21 cellular contexts compared by ENCODE assay signal in genomic region chr7:151452141-151452571, GRCh38. TPM values are rescaled to one million over a fixed set of nuclear protein-coding genes. Genes with fewer than 3 reads are reported as not detected.
DNase-seq lines count a peak whose midpoint lies in the region; ATAC-seq, FAIRE-seq and TF ChIP-seq lines count a peak whose summit lies in the region.
"Had no signal": no experiment of that assay in that cellular context is flagged by ENCODE, and none has a peak within 500 bp of the region (broad histone marks: within the 10 kb centered on the region; RNA-seq: fewer than 3 reads in every experiment).

No MANE protein-coding gene starts in this region.

- no peaks in the 10 kb centered on the region for H3K27me3 ChIP-seq in SK-N-SH (ENCODE audit: insufficient read depth)
- H3K27me3 ChIP-seq in right lobe of liver: no peaks in the 10 kb centered on the region
- H3K27me3 ChIP-seq in HepG2 (ENCODE audit: control insufficient read depth in 1 of 2, insufficient read depth in 2 of 2, low read length in 2 of 2): peaks cover 9 to 47% of the 10 kb centered on the region in 2 experiments; a peak in 4 of 5 replicates
- H3K27me3 ChIP-seq in sigmoid colon: no peaks in the 10 kb centered on the region
- no peaks in the 10 kb centered on the region for H3K27me3 ChIP-seq in prostate gland (replicated peaks; ENCODE audit: insufficient read depth)
- H3K27me3 ChIP-seq: BLaER1 had no signal

- H3K9me2 ChIP-seq in SK-N-SH: no peaks in the 10 kb centered on the region

- ATAC-seq in SK-N-SH treated with all-trans-retinoic acid at 6 μM for 48 hours (no peak), right lobe of liver (no peak), HepG2 (no peak)
- ATAC-seq: CD8-positive, alpha-beta T cell; GM12878; HCT116 had no signal

- CTCF ChIA-PET in SK-N-SH (lab: Yijun Ruan, JAX) (interaction anchor here (1.0 to 2.1 kb wide), 6 partner anchors 9 to 141 kb away, joined by 3 to 5 read pairs (median 3); no protein-coding TSS in a partner anchor), HepG2 (lab: Yijun Ruan, JAX; ENCODE audit: low intra/inter-chr PET ratio, low total read pairs) (no interaction called here)

- no peak for FAIRE-seq in HepG2 (lab: Jason Lieb, UNC)
- FAIRE-seq: A204.1, GM12878 had no signal

- H3K4me2 ChIP-seq in SK-N-SH (no peak overlapping the region), HepG2 (ENCODE audit: low read depth, low read length) (no peak overlapping the region)
- H3K4me2 ChIP-seq: BLaER1, PC-9 had no signal

- DNase-seq in SK-N-SH (peak; percentile 55), right lobe of liver (peak in 2 of 3 donors; percentile 36 to 47), HepG2 (ENCODE audit: low spot score) (no peak), sigmoid colon (peak; percentile 60), prostate gland (ENCODE audit: low spot score) (no peak)
- DNase-seq in stimulated activated naive CD4-positive, alpha-beta T cell (lab: John Stamatoyannopoulos, UW): no peak
- DNase-seq: DND-41, GDM1, NCI-H1417, NCI-H2029, NCI-H2171 treated with DMSO at 0.1 percent for 48 hours, NCI-H774, PC-9 had no signal

- H3K79me2 ChIP-seq in SK-N-SH (ENCODE audit: insufficient read depth) (no peaks in the 10 kb centered on the region), HepG2 (ENCODE audit: insufficient read depth, low read length) (no peaks in the 10 kb centered on the region)

- POLR2A ChIA-PET in SK-N-SH (lab: Yijun Ruan, JAX) (no interaction called here), HepG2 (lab: Yijun Ruan, JAX) (no interaction called here)

- H3F3A ChIP-seq in SK-N-SH (replicated peaks; ENCODE audit: insufficient read depth): no peaks in the 10 kb centered on the region

- TF ChIP-seq RAD21 in SK-N-SH (IDR thresholded peaks at IDR 0.05; ENCODE audit: low read length): no peak
- no peak for TF ChIP-seq RAD21 in HepG2 (CRISPR knock-in tag; IDR thresholded peaks at IDR 0.05)

- no peak for TF ChIP-seq EP300 in SK-N-SH (IDR thresholded peaks at IDR 0.05; ENCODE audit: borderline replicate concordance in 1 of 2, low read depth in 1 of 2, low read length in 1 of 2)
- no peak for TF ChIP-seq EP300 in HepG2 (IDR thresholded peaks at IDR 0.05; ENCODE audit: low read depth in 2 of 2, low read length in 2 of 2)
- no peak for TF ChIP-seq EP300 in HepG2 (CRISPR knock-in tag; IDR thresholded peaks at IDR 0.05; ENCODE audit: borderline replicate concordance)
- no peak for TF ChIP-seq EP300 in sigmoid colon (IDR thresholded peaks at IDR 0.05)

- H4K20me1 ChIP-seq in SK-N-SH (ENCODE audit: insufficient read depth) (no peaks in the 10 kb centered on the region), HepG2 (ENCODE audit: insufficient read depth, low read length) (no peaks in the 10 kb centered on the region)
- H4K20me1 ChIP-seq: BLaER1 had no signal

- H2AFZ ChIP-seq in SK-N-SH (ENCODE audit: low read depth) (no peak overlapping the region), HepG2 (ENCODE audit: low read length) (no peak overlapping the region)
- H2AFZ ChIP-seq: PC-9 had no signal

- TF ChIP-seq POLR2A in right lobe of liver (IDR thresholded peaks at IDR 0.05) (no peak), HepG2 (IDR thresholded peaks at IDR 0.05; ENCODE audit: insufficient read depth in 1 of 2, low read depth in 2 of 2, low read length in 2 of 2) (no peak), sigmoid colon (IDR thresholded peaks at IDR 0.05) (no peak), prostate gland (IDR thresholded peaks at IDR 0.05) (no peak)

- 74% methylated on average over 13 of the region's 13 CpGs for WGBS in SK-N-SH (ENCODE audit: low lambda C conversion rate)
- 45% methylated on average over 4 of the region's 13 CpGs for WGBS in right lobe of liver (ENCODE audit: insufficient coverage, low coverage, low lambda C conversion rate, missing lambda C conversion rate)
- 24% methylated on average over 3 of the region's 13 CpGs for WGBS in HepG2 (ENCODE audit: low lambda C conversion rate)
- 81 to 87% methylated on average over 13 of the region's 13 CpGs for WGBS in sigmoid colon, 2 donors
- WGBS in prostate gland: 80% methylated on average over 13 of the region's 13 CpGs

- H3K4me3 ChIP-seq in SK-N-SH (ENCODE audit: low read depth in 2 of 2, low read length in 1 of 2) (no peak overlapping the region), right lobe of liver (no peak overlapping the region), HepG2 (replicated peaks in 1 of 3; ENCODE audit: insufficient read depth in 1 of 3, low read depth in 2 of 3, low read length in 3 of 3) (no peak overlapping the region), sigmoid colon (no peak overlapping the region), prostate gland (no peak overlapping the region)
- H3K4me3 ChIP-seq: BLaER1, GM12878, PC-9 had no signal

- TF ChIP-seq CTCF in SK-N-SH (IDR thresholded peaks at IDR 0.05): no peak
- no peak for TF ChIP-seq CTCF in right lobe of liver (IDR thresholded peaks at IDR 0.05)
- no peak for TF ChIP-seq CTCF in HepG2 (CRISPR knock-in tag; IDR thresholded peaks at IDR 0.05)
- TF ChIP-seq CTCF in sigmoid colon (IDR thresholded peaks at IDR 0.05): no peak
- TF ChIP-seq CTCF in prostate gland (IDR thresholded peaks at IDR 0.05): no peak

- in situ Hi-C loops in HepG2 (cut with HindIII; ENCODE audit: extremely low pct_ligation_motif_present, low pct_unique_long_range_greater_than_20kb): no loop called here

- H3K9ac ChIP-seq in SK-N-SH: no peak overlapping the region
- no peak overlapping the region for H3K9ac ChIP-seq in HepG2 (ENCODE audit: insufficient read depth, low read depth, low read length)
- H3K9ac ChIP-seq: BLaER1 had no signal

- H3K4me1 ChIP-seq in SK-N-SH (ENCODE audit: control insufficient read depth in 1 of 2, insufficient read depth in 2 of 2, low read depth in 1 of 2, low read length in 1 of 2) (no peaks in the 10 kb centered on the region; a peak in 1 of 4 replicates), right lobe of liver (no peaks in the 10 kb centered on the region), HepG2 (ENCODE audit: insufficient read depth, low read length) (no peaks in the 10 kb centered on the region), sigmoid colon (peaks cover 0 to 8% (median 4%) of the 10 kb centered on the region in 4 donors), prostate gland (replicated peaks) (no peaks in the 10 kb centered on the region)

- H3K27ac ChIP-seq in SK-N-SH (ENCODE audit: low read depth in 2 of 2, low read length in 1 of 2) (no peak overlapping the region), right lobe of liver (no peak overlapping the region), HepG2 (ENCODE audit: extremely low read length, insufficient read depth, low read length) (no peak overlapping the region), sigmoid colon (no peak overlapping the region), prostate gland (no peak overlapping the region)
- H3K27ac ChIP-seq: BLaER1, HL-60, PC-9 had no signal

- BruUV-seq in HepG2 (replicated peaks; lab: Mats Ljungman, UMichigan): no TSS peak

- H3K9me3 ChIP-seq in SK-N-SH (no peaks in the 10 kb centered on the region), right lobe of liver (no peaks in the 10 kb centered on the region), HepG2 (ENCODE audit: low read length) (no peaks in the 10 kb centered on the region), sigmoid colon (no peaks in the 10 kb centered on the region), prostate gland (no peaks in the 10 kb centered on the region)
- H3K9me3 ChIP-seq: BLaER1 had no signal

- intact Hi-C loops in right lobe of liver (cut with DNase I): loop anchor here in 1 of 2 donors (5.0 to 10.0 kb wide), 2 partner anchors 80 to 147 kb away; no protein-coding TSS in a partner anchor
- intact Hi-C loops in HepG2 (cut with micrococcal nuclease; ENCODE audit: unreplicated experiment): no loop called here
- intact Hi-C loops in sigmoid colon (cut with DNase I): no loop called here
- intact Hi-C loops in prostate gland (cut with DNase I): no loop called here

- no peaks in the 10 kb centered on the region for H3K36me3 ChIP-seq in SK-N-SH (replicated peaks in 1 of 2; ENCODE audit: control insufficient read depth in 1 of 2, insufficient read depth in 2 of 2, low read length in 1 of 2)
- H3K36me3 ChIP-seq in right lobe of liver: no peaks in the 10 kb centered on the region
- H3K36me3 ChIP-seq in HepG2 (replicated peaks in 1 of 2; ENCODE audit: control insufficient read depth in 1 of 2, insufficient read depth in 2 of 2, low read length in 2 of 2): no peaks in the 10 kb centered on the region
- H3K36me3 ChIP-seq in sigmoid colon: no peaks in the 10 kb centered on the region
- no peaks in the 10 kb centered on the region for H3K36me3 ChIP-seq in prostate gland
- H3K36me3 ChIP-seq: BLaER1 had no signal

RNA-seq across cellular contexts. Expression of gene CRYGN, which starts 12.2 kb away (rescaled TPM):
- not detected in 2 replicates for polyA plus RNA-seq in SK-N-SH (2012; rRNA removed)
- 0.03 TPM in 1 of 2 replicates, not detected in the other for polyA plus RNA-seq in SK-N-SH (2012; cell fraction: cytosol; rRNA removed)
- polyA plus RNA-seq in SK-N-SH (2012; cell fraction: nucleus; rRNA removed): 0.06 TPM in 1 of 2 replicates, not detected in the other
- not detected for total RNA-seq in right lobe of liver
- not detected in 2 replicates for total RNA-seq in HepG2 (2016; rRNA removed; fragmentation: Illumina TruSeq; extraction: Trizol)
- total RNA-seq in HepG2 (2016; cell fraction: cytosol; rRNA removed; fragmentation: Illumina TruSeq; extraction: Trizol; ENCODE audit: low read depth): not detected in 2 replicates
- not detected in 2 replicates for total RNA-seq in HepG2 (2016; cell fraction: insoluble cytoplasmic fraction; rRNA removed; fragmentation: Illumina TruSeq; extraction: Trizol)
- total RNA-seq in HepG2 (2016; cell fraction: membrane; rRNA removed; fragmentation: Illumina TruSeq; extraction: Trizol): not detected in 2 replicates
- not detected in 2 replicates for total RNA-seq in HepG2 (2016; cell fraction: nucleus; rRNA removed; fragmentation: Illumina TruSeq; extraction: Trizol)
- 0.11 TPM in 1 of 2 replicates, not detected in the other for polyA plus RNA-seq in HepG2 (2011; rRNA removed)
- polyA plus RNA-seq in HepG2 (2011; cell fraction: cytosol; rRNA removed): not detected in 2 replicates
- 0.14 and 0.18 TPM in 2 replicates for polyA plus RNA-seq in HepG2 (2011; cell fraction: nucleus; rRNA removed)
- polyA plus RNA-seq in HepG2 (2012): not detected in 2 replicates
- not detected in 2 replicates for polyA plus RNA-seq in HepG2 (2016; cell fraction: cytosol; fragmentation: Illumina TruSeq; extraction: Trizol; ENCODE audit: low read depth)
- polyA plus RNA-seq in HepG2 (2016; cell fraction: insoluble cytoplasmic fraction; fragmentation: Illumina TruSeq; extraction: Trizol; ENCODE audit: low read depth): not detected in 2 replicates
- not detected in 2 replicates for polyA plus RNA-seq in HepG2 (2016; cell fraction: membrane; fragmentation: Illumina TruSeq; extraction: Trizol; ENCODE audit: low read depth)
- polyA plus RNA-seq in HepG2 (2016; cell fraction: nucleus; fragmentation: Illumina TruSeq; extraction: Trizol; ENCODE audit: insufficient read depth, low read depth): not detected in 2 replicates
- polyA minus RNA-seq in HepG2 (2011; rRNA and poly(A)+ RNA removed; ENCODE audit: low replicate concordance): 0.07 TPM in 1 of 2 replicates, not detected in the other
- not detected in 2 replicates for polyA minus RNA-seq in HepG2 (2011; cell fraction: cytosol; rRNA and poly(A)+ RNA removed)
- not detected in 2 replicates for polyA minus RNA-seq in HepG2 (2011; cell fraction: nucleus; rRNA and poly(A)+ RNA removed)
- 1 to 10 TPM in 2 of 4 donors, not detected in 2; 1.4 to 1.8 TPM for total RNA-seq in sigmoid colon
- polyA plus RNA-seq in sigmoid colon: under 1 TPM in 2 of 3 donors, not detected in 1; 0.17 to 0.60 TPM
- not detected for total RNA-seq in prostate gland
- total RNA-seq: CD8-positive, alpha-beta T cell; GM12878 had no signal
- polyA plus RNA-seq: GM12878 had no signal

RNA-seq across cellular contexts. Expression of gene WDR86, which starts 42.3 kb away (rescaled TPM):
- 1.0 and 2.5 TPM in 2 replicates for polyA plus RNA-seq in SK-N-SH (2012; rRNA removed)
- 0.45 and 0.84 TPM in 2 replicates for polyA plus RNA-seq in SK-N-SH (2012; cell fraction: cytosol; rRNA removed)
- 9.5 and 16.8 TPM in 2 replicates for polyA plus RNA-seq in SK-N-SH (2012; cell fraction: nucleus; rRNA removed)
- total RNA-seq in right lobe of liver: under 1 TPM in 5 of 6 experiments, not detected in 1; 0.31 to 0.74 (median 0.44) TPM
- 0.11 TPM in 1 of 2 replicates, not detected in the other for total RNA-seq in HepG2 (2016; rRNA removed; fragmentation: Illumina TruSeq; extraction: Trizol)
- total RNA-seq in HepG2 (2016; cell fraction: cytosol; rRNA removed; fragmentation: Illumina TruSeq; extraction: Trizol; ENCODE audit: low read depth): not detected in 2 replicates
- not detected in 2 replicates for total RNA-seq in HepG2 (2016; cell fraction: insoluble cytoplasmic fraction; rRNA removed; fragmentation: Illumina TruSeq; extraction: Trizol)
- total RNA-seq in HepG2 (2016; cell fraction: membrane; rRNA removed; fragmentation: Illumina TruSeq; extraction: Trizol): 0.24 TPM in 1 of 2 replicates, not detected in the other
- total RNA-seq in HepG2 (2016; cell fraction: nucleus; rRNA removed; fragmentation: Illumina TruSeq; extraction: Trizol): 0.50 TPM in 1 of 2 replicates, not detected in the other
- polyA plus RNA-seq in HepG2 (2011; rRNA removed): 2.9 and 4.3 TPM in 2 replicates
- polyA plus RNA-seq in HepG2 (2011; cell fraction: cytosol; rRNA removed): 1.2 and 2.5 TPM in 2 replicates
- 22.1 and 28.5 TPM in 2 replicates for polyA plus RNA-seq in HepG2 (2011; cell fraction: nucleus; rRNA removed)
- polyA plus RNA-seq in HepG2 (2012): 1.7 and 1.9 TPM in 2 replicates
- polyA plus RNA-seq in HepG2 (2016; cell fraction: cytosol; fragmentation: Illumina TruSeq; extraction: Trizol; ENCODE audit: low read depth): 0.14 TPM in 1 of 2 replicates, not detected in the other
- polyA plus RNA-seq in HepG2 (2016; cell fraction: insoluble cytoplasmic fraction; fragmentation: Illumina TruSeq; extraction: Trizol; ENCODE audit: low read depth): not detected in 2 replicates
- polyA plus RNA-seq in HepG2 (2016; cell fraction: membrane; fragmentation: Illumina TruSeq; extraction: Trizol; ENCODE audit: low read depth): 0.15 and 0.16 TPM in 2 replicates
- polyA plus RNA-seq in HepG2 (2016; cell fraction: nucleus; fragmentation: Illumina TruSeq; extraction: Trizol; ENCODE audit: insufficient read depth, low read depth): 0.61 TPM in 1 of 2 replicates, not detected in the other
- polyA minus RNA-seq in HepG2 (2011; rRNA and poly(A)+ RNA removed; ENCODE audit: low replicate concordance): 3.2 TPM in 1 of 2 replicates, not detected in the other
- 0.59 and 1.6 TPM in 2 replicates for polyA minus RNA-seq in HepG2 (2011; cell fraction: cytosol; rRNA and poly(A)+ RNA removed)
- polyA minus RNA-seq in HepG2 (2011; cell fraction: nucleus; rRNA and poly(A)+ RNA removed): 5.0 TPM in 2 replicates
- total RNA-seq in sigmoid colon: 10 to 100 TPM; 14.4 to 23.8 (median 16.9) TPM
- 1 to 10 TPM in 2 of 3 donors, under 1 TPM in 1; 0.46 to 4.2 (median 2.1) TPM for polyA plus RNA-seq in sigmoid colon
- total RNA-seq in prostate gland: 10 to 100 TPM in 1 of 2 donors, 1 to 10 TPM in 1; 3.6 to 12.8 TPM
- total RNA-seq: GM12878, NCI-H460 had no signal

Comparison
In these comparisons a context has a peak if more than half of its experiments do, and no peak if none do; other contexts are left out.
1. DNase-seq: peak in SK-N-SH (single experiment), right lobe of liver (2 of 3) and sigmoid colon (single experiment); none in HepG2 (single experiment), prostate gland (single experiment) and stimulated activated naive CD4-positive, alpha-beta T cell (0 of 6).